Comparison of ENCODE assay signal across 7 cellular contexts in genomic region chr5:37683072-37683471, GRCh38.
"Had no signal": no experiment of that assay in that cellular context is flagged by ENCODE, and none has a peak within 500 bp of the region (broad histone marks: within the 10 kb centered on the region; RNA-seq: fewer than 3 reads in every experiment).

No MANE protein-coding gene starts in this region.

- FAIRE-seq: HTR-8/SVneo, K562 had no signal

- H3K9ac ChIP-seq: KMS-11 had no signal

- DNase-seq: IMR-90, KBM-7, KG1 had no signal

- H3K4me2 ChIP-seq: KMS-11 had no signal

- H3K27ac ChIP-seq: HL-60, KMS-11 had no signal

- H3K4me3 ChIP-seq: K562 had no signal
